17 cellular contexts compared by ENCODE assay signal in the genomic region with DNA sequence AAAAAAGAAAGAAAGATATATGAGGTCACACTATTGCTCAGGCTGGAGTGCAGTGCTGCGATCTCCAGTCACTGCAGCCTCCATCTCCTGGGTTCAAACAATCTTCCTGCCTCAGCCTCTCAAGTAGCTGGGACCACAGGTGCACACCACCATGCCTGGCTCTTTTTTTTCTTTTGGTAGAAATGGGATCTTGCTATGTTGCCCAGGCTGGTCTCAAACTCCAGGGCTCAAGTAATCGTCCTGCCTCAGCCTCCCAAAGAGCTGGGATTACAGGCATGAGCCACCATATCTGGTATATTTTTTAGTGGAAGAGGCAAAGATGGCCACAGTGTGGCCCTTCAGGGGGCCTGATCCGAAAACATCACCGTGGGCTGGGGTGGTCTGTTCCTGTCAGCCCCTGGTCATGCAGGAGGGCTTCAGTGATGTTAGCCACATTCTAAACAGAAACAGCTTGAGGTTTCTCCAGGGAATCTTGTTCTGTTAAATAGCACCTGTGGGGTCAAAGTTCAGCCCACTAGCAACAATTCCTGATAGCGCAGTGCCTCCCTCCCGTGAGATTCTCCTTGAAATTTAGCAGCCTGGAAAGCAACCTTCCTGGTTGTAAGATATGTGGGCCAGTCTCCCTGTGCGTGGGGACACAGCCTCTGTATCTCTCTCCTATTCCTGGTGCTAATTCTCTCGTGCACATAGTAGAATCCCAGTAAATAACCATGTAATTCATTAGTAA.
"Had no signal": no experiment of that assay in that cellular context is flagged by ENCODE, and none has a peak within 500 bp of the region (broad histone marks: within the 10 kb centered on the region; RNA-seq: fewer than 3 reads in every experiment).

No MANE protein-coding gene starts in this region.

- H3K27ac ChIP-seq: cardiac muscle cell, neutrophil, thoracic aorta had no signal

- H3K9me3 Mint-ChIP-seq: activated naive CD4-positive, alpha-beta T cell treated with anti-CD3 and anti-CD28 coated beads, Interleukin-2, amount 10 ng/mL, durations not matched to agents 7 days and 5 days; activated T-helper 17 cell treated with anti-CD3 and anti-CD28 coated beads, Interleukin-2, amount 50 U/mL, for 72 hours; naive thymus-derived CD4-positive, alpha-beta T cell; stimulated activated naive CD8-positive, alpha-beta T cell treated with anti-CD3 and anti-CD28 coated beads, Interleukin-15, amount 100 ng/mL, for 72 hours; T-helper 2 cell treated with Interferon-gamma antibody and Interleukin-4, amounts not matched to agents 5 μg/mL and 100 μg/mL, for 36 hours had no signal

- H3K36me3 Mint-ChIP-seq: activated naive CD4-positive, alpha-beta T cell treated with anti-CD3 and anti-CD28 coated beads, Interleukin-2, amount 10 ng/mL, durations not matched to agents 7 days and 5 days; naive thymus-derived CD4-positive, alpha-beta T cell had no signal

- DNase-seq: activated CD4-positive, alpha-beta T cell treated with anti-CD3 and anti-CD28 coated beads, Interleukin-2, amount 50 U/mL, for 1 hour; activated naive CD4-positive, alpha-beta T cell treated with anti-CD3 and anti-CD28 coated beads, Interleukin-2, amount 10 ng/mL, durations not matched to agents 7 days and 5 days; effector memory CD4-positive, alpha-beta T cell; mammary epithelial cell; naive thymus-derived CD4-positive, alpha-beta T cell; right cardiac atrium; stimulated activated naive CD8-positive, alpha-beta T cell treated with anti-CD3 and anti-CD28 coated beads, Interleukin-15, amount 100 ng/mL, for 72 hours; SW 1271 had no signal

- H3K4me3 ChIP-seq: cardiac muscle cell, thoracic aorta had no signal

- H3K27me3 Mint-ChIP-seq: activated T-helper 17 cell treated with anti-CD3 and anti-CD28 coated beads, Interleukin-2, amount 50 U/mL, for 72 hours; stimulated activated naive CD8-positive, alpha-beta T cell treated with anti-CD3 and anti-CD28 coated beads, Interleukin-15, amount 100 ng/mL, for 72 hours had no signal

- H3K4me1 Mint-ChIP-seq: activated naive CD4-positive, alpha-beta T cell treated with anti-CD3 and anti-CD28 coated beads, Interleukin-2, amount 10 ng/mL, durations not matched to agents 7 days and 5 days; activated T-helper 17 cell treated with anti-CD3 and anti-CD28 coated beads, Interleukin-2, amount 50 U/mL, for 72 hours; stimulated activated naive CD8-positive, alpha-beta T cell treated with anti-CD3 and anti-CD28 coated beads, Interleukin-15, amount 100 ng/mL, for 72 hours had no signal

- H3K4me3 Mint-ChIP-seq: activated naive CD4-positive, alpha-beta T cell treated with anti-CD3 and anti-CD28 coated beads, Interleukin-2, amount 10 ng/mL, durations not matched to agents 7 days and 5 days; activated T-helper 17 cell treated with anti-CD3 and anti-CD28 coated beads, Interleukin-2, amount 50 U/mL, for 72 hours; naive thymus-derived CD4-positive, alpha-beta T cell; stimulated activated naive CD8-positive, alpha-beta T cell treated with anti-CD3 and anti-CD28 coated beads, Interleukin-15, amount 100 ng/mL, for 72 hours; T-helper 2 cell treated with Interferon-gamma antibody and Interleukin-4, amounts not matched to agents 5 μg/mL and 100 μg/mL, for 36 hours had no signal

- H3K27me3 ChIP-seq: cardiac muscle cell, neutrophil had no signal

- ATAC-seq: activated T-helper 17 cell treated with anti-CD3 and anti-CD28 coated beads, Interleukin-2, amount 50 U/mL, for 72 hours; left lobe of liver; naive thymus-derived CD4-positive, alpha-beta T cell; right cardiac atrium; stimulated activated naive CD8-positive, alpha-beta T cell treated with anti-CD3 and anti-CD28 coated beads, Interleukin-15, amount 100 ng/mL, for 72 hours had no signal

- H3K36me3 ChIP-seq: cardiac muscle cell, neutrophil, thoracic aorta had no signal

- H3K9me3 ChIP-seq: neutrophil, thoracic aorta had no signal

- H3K27ac Mint-ChIP-seq: activated naive CD4-positive, alpha-beta T cell treated with anti-CD3 and anti-CD28 coated beads, Interleukin-2, amount 10 ng/mL, durations not matched to agents 7 days and 5 days; activated T-helper 17 cell treated with anti-CD3 and anti-CD28 coated beads, Interleukin-2, amount 50 U/mL, for 72 hours; T-helper 2 cell treated with Interferon-gamma antibody and Interleukin-4, amounts not matched to agents 5 μg/mL and 100 μg/mL, for 36 hours had no signal

- FAIRE-seq: astrocyte, frontal cortex, islet of Langerhans had no signal
